Comparison of ENCODE assay signal across 17 cellular contexts in genomic region chr2:9255416-9255815, GRCh38. TPM values are rescaled to one million over a fixed set of nuclear protein-coding genes. Genes with fewer than 3 reads are reported as not detected.
"Had no signal": no experiment of that assay in that cellular context is flagged by ENCODE, and none has a peak within 500 bp of the region (broad histone marks: within the 10 kb centered on the region; RNA-seq: fewer than 3 reads in every experiment).

No MANE protein-coding gene starts in this region.

- H3K9me3 Mint-ChIP-seq: activated B cell treated with CpG ODN at 0.5 μM for 24 hours; activated CD8-positive, alpha-beta T cell treated with anti-CD3 and anti-CD28 coated beads for 36 hours; activated naive CD4-positive, alpha-beta T cell treated with anti-CD3 and anti-CD28 coated beads, Interleukin-2, amount 50 U/mL, for 24 hours; activated T-cell treated with anti-CD3 and anti-CD28 coated beads, Interleukin-2, amount 50 U/mL, for 4 hours; naive B cell had no signal

- ATAC-seq: activated CD8-positive, alpha-beta T cell treated with anti-CD3 and anti-CD28 coated beads for 36 hours; activated T-cell treated with anti-CD3 and anti-CD28 coated beads, Interleukin-2, amount 50 U/mL, for 4 hours; heart left ventricle had no signal

- H3K27me3 ChIP-seq: heart left ventricle, stomach, testis, upper lobe of left lung had no signal

- H3K4me1 Mint-ChIP-seq: activated B cell treated with CpG ODN at 0.5 μM for 24 hours; activated naive CD4-positive, alpha-beta T cell treated with anti-CD3 and anti-CD28 coated beads, Interleukin-2, amount 50 U/mL, for 24 hours had no signal

- DNase-seq: activated B cell treated with CpG ODN at 0.5 μM for 24 hours; activated CD4-positive, alpha-beta T cell treated with anti-CD3 and anti-CD28 coated beads for 48 hours; activated CD8-positive, alpha-beta T cell treated with anti-CD3 and anti-CD28 coated beads for 36 hours; activated effector memory CD4-positive, alpha-beta T cell treated with Interleukin-2 at 50 U/mL for 16 hours; activated T-cell treated with anti-CD3 and anti-CD28 coated beads, Interleukin-2, amount 50 U/mL, for 4 hours; cerebellar nuclear complex; effector CD8-positive, alpha-beta T cell; heart left ventricle; naive B cell; stimulated activated CD4-positive, alpha-beta T cell treated with anti-CD3 and anti-CD28 coated beads, Interleukin-1b, Interleukin-23, amount 100 ng/mL, for 48 hours; stomach; T-helper 2 cell; testis; upper lobe of left lung had no signal

- H3K36me3 Mint-ChIP-seq: activated naive CD4-positive, alpha-beta T cell treated with anti-CD3 and anti-CD28 coated beads, Interleukin-2, amount 50 U/mL, for 24 hours; naive B cell had no signal

- H3K27ac Mint-ChIP-seq: activated B cell treated with CpG ODN at 0.5 μM for 24 hours; activated CD8-positive, alpha-beta T cell treated with anti-CD3 and anti-CD28 coated beads for 36 hours; activated naive CD4-positive, alpha-beta T cell treated with anti-CD3 and anti-CD28 coated beads, Interleukin-2, amount 50 U/mL, for 24 hours; naive B cell had no signal

- H3K9me3 ChIP-seq: heart left ventricle, stomach, testis, upper lobe of left lung had no signal

- H3K4me3 ChIP-seq: heart left ventricle, stomach, testis, upper lobe of left lung had no signal

- H3K36me3 ChIP-seq: heart left ventricle, stomach, upper lobe of left lung had no signal

- H3K27ac ChIP-seq: stomach, testis, upper lobe of left lung had no signal

- FAIRE-seq: endothelial cell of umbilical vein, frontal cortex had no signal

- H3K27me3 Mint-ChIP-seq: activated B cell treated with CpG ODN at 0.5 μM for 24 hours had no signal

- H3K4me3 Mint-ChIP-seq: activated B cell treated with CpG ODN at 0.5 μM for 24 hours; activated CD8-positive, alpha-beta T cell treated with anti-CD3 and anti-CD28 coated beads for 36 hours; activated naive CD4-positive, alpha-beta T cell treated with anti-CD3 and anti-CD28 coated beads, Interleukin-2, amount 50 U/mL, for 24 hours; activated T-cell treated with anti-CD3 and anti-CD28 coated beads, Interleukin-2, amount 50 U/mL, for 4 hours; naive B cell had no signal

RNA-seq across cellular contexts. Expression of gene ASAP2, which starts 48.8 kb away (rescaled TPM):
- total RNA-seq: activated B cell treated with CpG ODN at 0.5 μM for 24 hours; activated CD8-positive, alpha-beta T cell treated with anti-CD3 and anti-CD28 coated beads for 36 hours had no signal
